In genomic region chr2:11540148-11540995, GRCh38 we compare ENCODE assay signal across 15 cellular contexts. TPM values are rescaled to one million over a fixed set of nuclear protein-coding genes. Genes with fewer than 3 reads are reported as not detected.
DNase-seq lines count a peak whose midpoint lies in the region; ATAC-seq and TF ChIP-seq lines count a peak whose summit lies in the region.
"Had no signal": no experiment of that assay in that cellular context is flagged by ENCODE, and none has a peak within 500 bp of the region (broad histone marks: within the 10 kb centered on the region; RNA-seq: fewer than 3 reads in every experiment).

No MANE protein-coding gene starts in this region.

- H3K4me3 ChIP-seq in body of pancreas (no peak overlapping the region), Caco-2 (ENCODE audit: low read depth, low read length) (no peak overlapping the region)
- H3K4me3 ChIP-seq in naive thymus-derived CD4-positive, alpha-beta T cell (ENCODE audit: low read length): no peak overlapping the region

- CTCF ChIA-PET in Caco-2 (lab: Charles Lee): interaction anchor here (0.6 kb wide), 2 partner anchors 61 to 407 kb away, joined by 4 to 6 read pairs; a partner anchor contains a TSS
- CTCF ChIA-PET in naive thymus-derived CD4-positive, alpha-beta T cell (lab: Charles Lee): no interaction called here

- DNase-seq in COR-L47 (lab: John Stamatoyannopoulos, UW): peak; percentile 92
- peak; percentile 79 to 99 for DNase-seq in NCI-H187 (lab: John Stamatoyannopoulos, UW)
- peak; percentile 23 to 65 (median 41) for DNase-seq in body of pancreas
- DNase-seq in medulla oblongata (ENCODE audit: extremely low spot score): peak; percentile 38
- no peak for DNase-seq in HK-2 (ENCODE audit: unreplicated experiment)
- DNase-seq in Caco-2: no peak
- no peak for DNase-seq in naive thymus-derived CD4-positive, alpha-beta T cell
- DNase-seq: activated CD8-positive, alpha-beta memory T cell treated with anti-CD3 and anti-CD28 coated beads, Interleukin-2, amount 10 ng/mL, durations not matched to agents 7 days and 5 days; amniotic stem cell; effector CD4-positive, alpha-beta T cell; PC-3; stimulated activated CD4-positive, alpha-beta T cell treated with anti-CD3 and anti-CD28 coated beads, Interleukin-12 subunit alpha, Interleukin-12 subunit beta, amount 100 ng/mL, for 4 hours; T1000 had no signal

- POLR2A ChIA-PET in Caco-2 (lab: Charles Lee): no interaction called here
- POLR2A ChIA-PET in naive thymus-derived CD4-positive, alpha-beta T cell (lab: Charles Lee): no interaction called here

- H3K36me3 ChIP-seq in body of pancreas (replicated peaks in 1 of 2; ENCODE audit: insufficient read depth in 1 of 2, low read depth in 2 of 2) (no peaks in the 10 kb centered on the region), Caco-2 (ENCODE audit: control insufficient read depth, insufficient read depth, low read length) (no peaks in the 10 kb centered on the region)
- H3K36me3 ChIP-seq in naive thymus-derived CD4-positive, alpha-beta T cell (ENCODE audit: control insufficient read depth in 2 of 3, insufficient read depth in 3 of 3, low read length in 3 of 3): no peaks in the 10 kb centered on the region

- H3K27ac Mint-ChIP-seq in Caco-2 (ENCODE audit: unreplicated experiment): no peak overlapping the region
- H3K27ac Mint-ChIP-seq in naive thymus-derived CD4-positive, alpha-beta T cell: no peak overlapping the region
- H3K27ac Mint-ChIP-seq: activated CD8-positive, alpha-beta memory T cell treated with anti-CD3 and anti-CD28 coated beads, Interleukin-2, amount 10 ng/mL, durations not matched to agents 7 days and 5 days had no signal

- ATAC-seq in body of pancreas: no peak
- ATAC-seq in HG02571 (IDR thresholded peaks at IDR 0.05; ENCODE audit: unreplicated experiment): no peak
- ATAC-seq in naive thymus-derived CD4-positive, alpha-beta T cell: no peak
- ATAC-seq: activated CD8-positive, alpha-beta memory T cell treated with anti-CD3 and anti-CD28 coated beads, Interleukin-2, amount 10 ng/mL, durations not matched to agents 7 days and 5 days; PC-3 had no signal

- H3K36me3 Mint-ChIP-seq in Caco-2 (ENCODE audit: insufficient read depth, unreplicated experiment): no peaks in the 10 kb centered on the region
- no peaks in the 10 kb centered on the region for H3K36me3 Mint-ChIP-seq in naive thymus-derived CD4-positive, alpha-beta T cell
- H3K36me3 Mint-ChIP-seq: activated CD8-positive, alpha-beta memory T cell treated with anti-CD3 and anti-CD28 coated beads, Interleukin-2, amount 10 ng/mL, durations not matched to agents 7 days and 5 days had no signal

- H3K4me1 ChIP-seq in body of pancreas (peaks cover 65% of the 10 kb centered on the region), Caco-2 (no peaks in the 10 kb centered on the region)
- H3K4me1 ChIP-seq in naive thymus-derived CD4-positive, alpha-beta T cell (ENCODE audit: control insufficient read depth in 2 of 2, insufficient read depth in 2 of 2, low read length in 2 of 2): no peaks in the 10 kb centered on the region

- no peaks in the 10 kb centered on the region for H3K9me3 Mint-ChIP-seq in Caco-2 (ENCODE audit: unreplicated experiment)
- peaks cover 0 to 5% (median 0%) of the 10 kb centered on the region in 11 donors for H3K9me3 Mint-ChIP-seq in naive thymus-derived CD4-positive, alpha-beta T cell

- 47 to 56% methylated on average over 12 of the region's 12 CpGs for WGBS in body of pancreas, 2 donors

- no TSS peak for BruUV-seq in Caco-2 (replicated peaks; lab: Mats Ljungman, UMichigan)

- intact Hi-C loops in body of pancreas (cut with DNase I) (loop anchor here (10.0 kb wide), 1 partner anchor 46 kb away; no protein-coding TSS in a partner anchor), Caco-2 (cut with micrococcal nuclease; ENCODE audit: unreplicated experiment) (no loop called here)
- intact Hi-C loops in naive thymus-derived CD4-positive, alpha-beta T cell (cut with micrococcal nuclease): no loop called here

- TF ChIP-seq POLR2A in body of pancreas (IDR thresholded peaks at IDR 0.05): no peak

- H3K27ac ChIP-seq in body of pancreas: peak overlapping the region; percentile 63 to 78 (median 67)
- no peak overlapping the region for H3K27ac ChIP-seq in naive thymus-derived CD4-positive, alpha-beta T cell (ENCODE audit: low read depth, low read length)
- H3K27ac ChIP-seq: KMS-11 had no signal

- H3K27me3 ChIP-seq in body of pancreas (no peaks in the 10 kb centered on the region), Caco-2 (replicated peaks; ENCODE audit: control insufficient read depth, insufficient read depth, low read length) (no peaks in the 10 kb centered on the region)
- no peaks in the 10 kb centered on the region for H3K27me3 ChIP-seq in naive thymus-derived CD4-positive, alpha-beta T cell (ENCODE audit: control insufficient read depth in 2 of 2, insufficient read depth in 2 of 2, low read length in 2 of 2)

- H3K4me1 Mint-ChIP-seq in Caco-2 (ENCODE audit: low read depth, unreplicated experiment): no peaks in the 10 kb centered on the region
- no peaks in the 10 kb centered on the region for H3K4me1 Mint-ChIP-seq in naive thymus-derived CD4-positive, alpha-beta T cell
- H3K4me1 Mint-ChIP-seq: activated CD8-positive, alpha-beta memory T cell treated with anti-CD3 and anti-CD28 coated beads, Interleukin-2, amount 10 ng/mL, durations not matched to agents 7 days and 5 days had no signal

- TF ChIP-seq CTCF in body of pancreas (IDR thresholded peaks at IDR 0.05) (no peak), Caco-2 (IDR thresholded peaks at IDR 0.05; ENCODE audit: insufficient read depth in 1 of 2, low read depth in 1 of 2, low read length in 1 of 2, severe bottlenecking in 1 of 2, unreplicated experiment in 1 of 2) (no peak)

- H3K9me3 ChIP-seq in body of pancreas (no peaks in the 10 kb centered on the region), Caco-2 (no peaks in the 10 kb centered on the region)
- H3K9me3 ChIP-seq in naive thymus-derived CD4-positive, alpha-beta T cell (ENCODE audit: control insufficient read depth in 2 of 3, low read length in 3 of 3): no peaks in the 10 kb centered on the region

- H3K4me3 Mint-ChIP-seq in Caco-2 (ENCODE audit: unreplicated experiment): no peak overlapping the region
- no peak overlapping the region for H3K4me3 Mint-ChIP-seq in naive thymus-derived CD4-positive, alpha-beta T cell
- H3K4me3 Mint-ChIP-seq: activated CD8-positive, alpha-beta memory T cell treated with anti-CD3 and anti-CD28 coated beads, Interleukin-2, amount 10 ng/mL, durations not matched to agents 7 days and 5 days had no signal

- no peaks in the 10 kb centered on the region for H3K27me3 Mint-ChIP-seq in Caco-2 (ENCODE audit: insufficient read depth, unreplicated experiment)
- H3K27me3 Mint-ChIP-seq in naive thymus-derived CD4-positive, alpha-beta T cell: peaks cover 12 to 59% (median 45%) of the 10 kb centered on the region in 5 donors

RNA-seq across cellular contexts. Expression of gene GREB1, which starts 6.5 kb away (rescaled TPM):
- 10 to 100 TPM; 10.4 to 19.8 TPM for total RNA-seq in body of pancreas
- total RNA-seq in Caco-2 (2022): 2.2 and 2.4 TPM in 2 replicates
- total RNA-seq in naive thymus-derived CD4-positive, alpha-beta T cell: under 1 TPM in 4 of 5 experiments, not detected in 1; 0.14 to 0.82 (median 0.25) TPM
- polyA plus RNA-seq in naive thymus-derived CD4-positive, alpha-beta T cell: not detected

Comparison
In these comparisons a context has a peak if more than half of its experiments do, and no peak if none do; other contexts are left out.
1. DNase-seq: peak in COR-L47 (single experiment), NCI-H187 (2 of 2), body of pancreas (4 of 4) and medulla oblongata (single experiment); none in HK-2 (single experiment), Caco-2 (0 of 2) and naive thymus-derived CD4-positive, alpha-beta T cell (0 of 9).